ENCODE assay signal across 13 cellular contexts in genomic region chr1:16456151-16456550, GRCh38. TPM values are rescaled to one million over a fixed set of nuclear protein-coding genes. Genes with fewer than 3 reads are reported as not detected.
"Had no signal": no experiment of that assay in that cellular context is flagged by ENCODE, and none has a peak within 500 bp of the region (broad histone marks: within the 10 kb centered on the region; RNA-seq: fewer than 3 reads in every experiment).

No MANE protein-coding gene starts in this region.

RNA-seq across cellular contexts. Expression of gene SPATA21, which starts 18.9 kb away (rescaled TPM):
- total RNA-seq: activated CD4-positive, alpha-beta T cell treated with anti-CD3 and anti-CD28 coated beads, Interleukin-2, amount 10 ng/mL, durations not matched to agents 7 days and 5 days; activated naive CD4-positive, alpha-beta T cell treated with anti-CD3 and anti-CD28 coated beads, Interleukin-2, amount 50 U/mL, for 72 hours; activated T-cell treated with anti-CD3 and anti-CD28 coated beads, Interleukin-2, amount 50 U/mL, for 4 hours; ascending aorta; bronchial epithelial cell; cardiac septum; cerebellum; esophagus muscularis mucosa; foreskin keratinocyte; gastrocnemius medialis; T-cell; T-helper 2 cell treated with Interferon-gamma antibody and Interleukin-4, amounts not matched to agents 100 ng/mL and 5 ng/mL, for 36 hours; WTC11 had no signal
